Comparison of ENCODE assay signal across 16 cellular contexts in genomic region chr12:92089559-92089958, GRCh38. TPM values are rescaled to one million over a fixed set of nuclear protein-coding genes. Genes with fewer than 3 reads are reported as not detected.
A peak's percentile ranks its signal among the peaks of the same experiment; 100 is the strongest.
DNase-seq lines count a peak whose midpoint lies in the region; ATAC-seq and TF ChIP-seq lines count a peak whose summit lies in the region.
"Had no signal": no experiment of that assay in that cellular context is flagged by ENCODE, and none has a peak within 500 bp of the region (broad histone marks: within the 10 kb centered on the region; RNA-seq: fewer than 3 reads in every experiment).

No MANE protein-coding gene starts in this region.

- H3K4me1 ChIP-seq in neural progenitor cell = peaks cover 4% of the 10 kb centered on the region

- H3K4me1 Mint-ChIP-seq in activated naive CD8-positive, alpha-beta T cell (ENCODE audit: low read depth) = peaks cover 48% of the 10 kb centered on the region
- peaks cover 28% of the 10 kb centered on the region for H3K4me1 Mint-ChIP-seq in activated naive CD8-positive, alpha-beta T cell treated with anti-CD3 and anti-CD28 coated beads, Interleukin-2, amount 50 U/mL, for 24 hours
- peaks cover 34 to 46% (median 44%) of the 10 kb centered on the region in 3 donors for H3K4me1 Mint-ChIP-seq in T-cell
- H3K4me1 Mint-ChIP-seq in neural progenitor cell = peaks cover 2% of the 10 kb centered on the region
- H3K4me1 Mint-ChIP-seq: GM23338 had no signal

- CTCF ChIA-PET in T-cell (lab: Charles Lee) = interaction anchor here in 1 of 2 donors (0.6 to 1.1 kb wide), 2 partner anchors 481 to 511 kb away, joined by 3 read pairs; no protein-coding TSS in a partner anchor

- no peak for DNase-seq in activated naive CD8-positive, alpha-beta T cell treated with anti-CD3 and anti-CD28 coated beads, Interleukin-2, amount 50 U/mL, for 24 hours
- DNase-seq in T-cell = no peak
- peak; percentile 50 for DNase-seq in dedifferentiated amniotic fluid mesenchymal stem cell (ENCODE audit: extremely low spot score)
- no peak for DNase-seq in activated CD4-positive, alpha-beta T cell treated with anti-CD3 and anti-CD28 coated beads for 1 hour
- no peak for DNase-seq in neural progenitor cell (ENCODE audit: low spot score)
- no peak for DNase-seq in SKM-1 (lab: John Stamatoyannopoulos, UW; ENCODE audit: unreplicated experiment)
- DNase-seq: CD8-positive, alpha-beta memory T cell; KBM-7; NCI-H1105; NCI-H1694 treated with DMSO at 0.1 percent for 48 hours; NCI-H345; NCI-H526 treated with DMSO at 0.1 percent for 48 hours; PC-9 had no signal

- no peak overlapping the region for H3K9ac ChIP-seq in neural progenitor cell

- peak overlapping the region; percentile 36 for H3K27ac Mint-ChIP-seq in activated naive CD8-positive, alpha-beta T cell
- no peak overlapping the region for H3K27ac Mint-ChIP-seq in activated naive CD8-positive, alpha-beta T cell treated with anti-CD3 and anti-CD28 coated beads, Interleukin-2, amount 50 U/mL, for 24 hours
- peak overlapping the region; percentile 4 to 24 for H3K27ac Mint-ChIP-seq in T-cell
- no peak overlapping the region for H3K27ac Mint-ChIP-seq in neural progenitor cell
- H3K27ac Mint-ChIP-seq: B cell, GM23338 had no signal

- TF ChIP-seq CTCF in neural progenitor cell (IDR thresholded peaks at IDR 0.05) = no peak

- H3K4me2 ChIP-seq in neural progenitor cell = no peak overlapping the region
- H3K4me2 ChIP-seq: GM23338, PC-9 had no signal

- no peak overlapping the region for H3K4me3 ChIP-seq in neural progenitor cell
- H3K4me3 ChIP-seq: GM23338, PC-9 had no signal

- peaks cover 8% of the 10 kb centered on the region for H3K36me3 Mint-ChIP-seq in activated naive CD8-positive, alpha-beta T cell
- peaks cover 5% of the 10 kb centered on the region for H3K36me3 Mint-ChIP-seq in activated naive CD8-positive, alpha-beta T cell treated with anti-CD3 and anti-CD28 coated beads, Interleukin-2, amount 50 U/mL, for 24 hours (ENCODE audit: low read depth)
- H3K36me3 Mint-ChIP-seq in T-cell (peaks cover 11% of the 10 kb centered on the region), neural progenitor cell (no peaks in the 10 kb centered on the region)

- POLR2A ChIA-PET in T-cell (lab: Charles Lee) = interaction anchor here in 1 of 2 donors (1.1 to 1.3 kb wide), 2 partner anchors 12 to 22 kb away, joined by 4 to 8 read pairs; no protein-coding TSS in a partner anchor

- no peaks in the 10 kb centered on the region for H3K27me3 ChIP-seq in neural progenitor cell

- H3K27ac ChIP-seq in neural progenitor cell = no peak overlapping the region
- H3K27ac ChIP-seq: PC-9 had no signal

- no peaks in the 10 kb centered on the region for H3K9me3 ChIP-seq in neural progenitor cell (ENCODE audit: low read depth)

- H2AFZ ChIP-seq in neural progenitor cell (replicated peaks) = no peak overlapping the region
- H2AFZ ChIP-seq: GM23338, PC-9 had no signal

- no peaks in the 10 kb centered on the region for H3K9me3 Mint-ChIP-seq in activated naive CD8-positive, alpha-beta T cell (ENCODE audit: low read depth)
- H3K9me3 Mint-ChIP-seq in activated naive CD8-positive, alpha-beta T cell treated with anti-CD3 and anti-CD28 coated beads, Interleukin-2, amount 50 U/mL, for 24 hours = no peaks in the 10 kb centered on the region
- H3K9me3 Mint-ChIP-seq in T-cell (no peaks in the 10 kb centered on the region), neural progenitor cell (no peaks in the 10 kb centered on the region)
- H3K9me3 Mint-ChIP-seq: CD8-positive, alpha-beta memory T cell; GM23338 had no signal

- no peaks in the 10 kb centered on the region for H3K27me3 Mint-ChIP-seq in activated naive CD8-positive, alpha-beta T cell
- no peaks in the 10 kb centered on the region for H3K27me3 Mint-ChIP-seq in activated naive CD8-positive, alpha-beta T cell treated with anti-CD3 and anti-CD28 coated beads, Interleukin-2, amount 50 U/mL, for 24 hours
- H3K27me3 Mint-ChIP-seq in T-cell (no peaks in the 10 kb centered on the region), neural progenitor cell (ENCODE audit: insufficient read depth, low read depth) (peaks cover 4% of the 10 kb centered on the region)
- H3K27me3 Mint-ChIP-seq: B cell; CD8-positive, alpha-beta memory T cell had no signal

- H3K36me3 ChIP-seq in neural progenitor cell = no peaks in the 10 kb centered on the region

- no peaks in the 10 kb centered on the region for H3K79me2 ChIP-seq in neural progenitor cell (ENCODE audit: low read depth)

- H3K4me3 Mint-ChIP-seq in activated naive CD8-positive, alpha-beta T cell = no peak overlapping the region
- H3K4me3 Mint-ChIP-seq in activated naive CD8-positive, alpha-beta T cell treated with anti-CD3 and anti-CD28 coated beads, Interleukin-2, amount 50 U/mL, for 24 hours = no peak overlapping the region
- no peak overlapping the region for H3K4me3 Mint-ChIP-seq in T-cell
- no peak overlapping the region for H3K4me3 Mint-ChIP-seq in neural progenitor cell
- H3K4me3 Mint-ChIP-seq: B cell; CD8-positive, alpha-beta memory T cell; GM23338 had no signal

- no peaks in the 10 kb centered on the region for H4K20me1 ChIP-seq in neural progenitor cell (ENCODE audit: low read depth)

- ATAC-seq in activated naive CD8-positive, alpha-beta T cell treated with anti-CD3 and anti-CD28 coated beads, Interleukin-2, amount 50 U/mL, for 24 hours = no peak
- no peak for ATAC-seq in T-cell (replicated peaks in 1 of 4)
- ATAC-seq: GM23338 had no signal

- H3F3A ChIP-seq in neural progenitor cell (ENCODE audit: low read depth) = no peaks in the 10 kb centered on the region

RNA-seq across cellular contexts. Expression of gene BTG1, which starts 56.1 kb away (rescaled TPM):
- 1,000 to 10,000 TPM in 2 of 5 donors, 100 to 1,000 TPM in 3; 484 to 1,238 (median 551) TPM for total RNA-seq in T-cell
- total RNA-seq in neural progenitor cell (ENCODE audit: low replicate concordance) = 25.2 and 45.1 TPM in 2 replicates

Comparison
In these comparisons a context has a peak if more than half of its experiments do, and no peak if none do; other contexts are left out.
1. H3K27ac Mint-ChIP-seq: peak in activated naive CD8-positive, alpha-beta T cell (single experiment) and T-cell (2 of 2); none in activated naive CD8-positive, alpha-beta T cell treated with anti-CD3 and anti-CD28 coated beads, Interleukin-2, amount 50 U/mL, for 24 hours (single experiment) and neural progenitor cell (single experiment).
2. RNA of gene BTG1, which starts 56.1 kb away (total RNA-seq): 484 to 1,238 TPM in T-cell; 25.2 to 45.1 TPM in neural progenitor cell; every median in the first group is over 10 times any median in the second.